In genomic region chr14:99137001-99137700, GRCh38 we compare ENCODE assay signal across 20 cellular contexts.
DNase-seq lines count a peak whose midpoint lies in the region; ATAC-seq lines count a peak whose summit lies in the region.
"Had no signal": no experiment of that assay in that cellular context is flagged by ENCODE, and none has a peak within 500 bp of the region (broad histone marks: within the 10 kb centered on the region; RNA-seq: fewer than 3 reads in every experiment).

No MANE protein-coding gene starts in this region.

- H3K4me3 ChIP-seq in naive thymus-derived CD4-positive, alpha-beta T cell (ENCODE audit: low read length), result no peak overlapping the region
- H3K4me3 ChIP-seq: lower lobe of right lung, psoas muscle, smooth muscle cell, suprapubic skin had no signal

- H3K27me3 ChIP-seq in naive thymus-derived CD4-positive, alpha-beta T cell (ENCODE audit: control insufficient read depth in 2 of 2, insufficient read depth in 2 of 2, low read length in 2 of 2), result no peaks in the 10 kb centered on the region
- H3K27me3 ChIP-seq: suprapubic skin had no signal

- peak overlapping the region in 8 of 9 donors; percentile 21 to 82 (median 63) for H3K27ac Mint-ChIP-seq in naive thymus-derived CD4-positive, alpha-beta T cell

- no peak overlapping the region for H3K27ac ChIP-seq in naive thymus-derived CD4-positive, alpha-beta T cell (ENCODE audit: low read depth, low read length)
- H3K27ac ChIP-seq: lower lobe of right lung, psoas muscle, suprapubic skin had no signal

- no peaks in the 10 kb centered on the region for H3K36me3 Mint-ChIP-seq in activated T-cell treated with anti-CD3 and anti-CD28 coated beads, Interleukin-2, amount 50 U/mL, for 4 hours (ENCODE audit: insufficient read depth)
- peaks cover 0 to 12% (median 0%) of the 10 kb centered on the region in 5 donors for H3K36me3 Mint-ChIP-seq in naive thymus-derived CD4-positive, alpha-beta T cell
- H3K36me3 Mint-ChIP-seq: CD14-positive monocyte, naive B cell had no signal

- no peaks in the 10 kb centered on the region for H3K9me3 Mint-ChIP-seq in activated T-cell treated with anti-CD3 and anti-CD28 coated beads, Interleukin-2, amount 50 U/mL, for 4 hours
- peaks cover 0 to 3% (median 0%) of the 10 kb centered on the region in 11 donors for H3K9me3 Mint-ChIP-seq in naive thymus-derived CD4-positive, alpha-beta T cell

- POLR2A ChIA-PET in naive thymus-derived CD4-positive, alpha-beta T cell (lab: Charles Lee), result no interaction called here

- DNase-seq in activated T-cell treated with anti-CD3 and anti-CD28 coated beads, Interleukin-2, amount 50 U/mL, for 4 hours, result no peak
- DNase-seq in activated T-cell treated with anti-CD3 and anti-CD28 coated beads for 4 hours, result no peak
- peak; percentile 50 for DNase-seq in activated CD8-positive, alpha-beta memory T cell treated with anti-CD3 and anti-CD28 coated beads, Interleukin-2, amount 50 U/mL, for 48 hours
- DNase-seq in naive thymus-derived CD4-positive, alpha-beta T cell, result no peak
- DNase-seq in ureter (ENCODE audit: low spot score), result peak; percentile 41
- no peak for DNase-seq in occipital lobe (lab: John Stamatoyannopoulos, UW)
- no peak for DNase-seq in NCI-H748 treated with DMSO at 0.1 percent for 48 hours (lab: John Stamatoyannopoulos, UW)
- no peak for DNase-seq in NCI-H510A treated with DMSO at 0.1 percent for 48 hours (lab: John Stamatoyannopoulos, UW)
- DNase-seq: ACHN; activated CD4-positive, alpha-beta T cell treated with anti-CD3 and anti-CD28 coated beads for 4 hours; amniotic stem cell; DMS53; lower lobe of right lung; naive B cell; NCI-H1436 treated with DMSO at 0.1 percent for 48 hours; psoas muscle; stimulated activated CD4-positive, alpha-beta T cell treated with anti-CD3 and anti-CD28 coated beads, Interleukin-4, amount 100 ng/mL, for 24 hours had no signal

- H3K27me3 Mint-ChIP-seq in activated T-cell treated with anti-CD3 and anti-CD28 coated beads, Interleukin-2, amount 50 U/mL, for 4 hours (ENCODE audit: low read depth), result no peaks in the 10 kb centered on the region
- H3K27me3 Mint-ChIP-seq in naive thymus-derived CD4-positive, alpha-beta T cell, result peaks cover 0 to 2% (median 0%) of the 10 kb centered on the region in 5 donors
- H3K27me3 Mint-ChIP-seq: naive B cell had no signal

- H3K4me3 Mint-ChIP-seq in activated T-cell treated with anti-CD3 and anti-CD28 coated beads, Interleukin-2, amount 50 U/mL, for 4 hours, result peak overlapping the region; percentile 44
- H3K4me3 Mint-ChIP-seq in naive thymus-derived CD4-positive, alpha-beta T cell, result peak overlapping the region in 6 of 10 donors; percentile 1 to 69 (median 38)
- H3K4me3 Mint-ChIP-seq: CD14-positive monocyte, naive B cell had no signal

- no peaks in the 10 kb centered on the region for H3K36me3 ChIP-seq in naive thymus-derived CD4-positive, alpha-beta T cell (ENCODE audit: control insufficient read depth in 2 of 3, insufficient read depth in 3 of 3, low read length in 3 of 3)
- H3K36me3 ChIP-seq: lower lobe of right lung, suprapubic skin had no signal

- peak in 1 of 2 donors; percentile 14 for ATAC-seq in activated T-cell treated with anti-CD3 and anti-CD28 coated beads, Interleukin-2, amount 50 U/mL, for 4 hours
- ATAC-seq in naive thymus-derived CD4-positive, alpha-beta T cell, result no peak
- ATAC-seq: lower lobe of right lung had no signal

- CTCF ChIA-PET in naive thymus-derived CD4-positive, alpha-beta T cell (lab: Charles Lee), result no interaction called here

- intact Hi-C loops in naive thymus-derived CD4-positive, alpha-beta T cell (cut with micrococcal nuclease), result no loop called here

- no peaks in the 10 kb centered on the region for H3K4me1 ChIP-seq in naive thymus-derived CD4-positive, alpha-beta T cell (ENCODE audit: control insufficient read depth in 2 of 2, insufficient read depth in 2 of 2, low read length in 2 of 2)
- H3K4me1 ChIP-seq: lower lobe of right lung, psoas muscle had no signal

- H3K4me1 Mint-ChIP-seq in activated T-cell treated with anti-CD3 and anti-CD28 coated beads, Interleukin-2, amount 50 U/mL, for 4 hours (ENCODE audit: low read depth), result peaks cover 16% of the 10 kb centered on the region
- peaks cover 13 to 28% (median 24%) of the 10 kb centered on the region in 7 donors for H3K4me1 Mint-ChIP-seq in naive thymus-derived CD4-positive, alpha-beta T cell

- H3K9me3 ChIP-seq in naive thymus-derived CD4-positive, alpha-beta T cell (ENCODE audit: control insufficient read depth in 2 of 3, low read length in 3 of 3), result no peaks in the 10 kb centered on the region
- H3K9me3 ChIP-seq: lower lobe of right lung, psoas muscle, suprapubic skin had no signal

Comparison
In these comparisons a context has a peak if more than half of its experiments do, and no peak if none do; other contexts are left out.
1. DNase-seq: peak in activated CD8-positive, alpha-beta memory T cell treated with anti-CD3 and anti-CD28 coated beads, Interleukin-2, amount 50 U/mL, for 48 hours (single experiment) and ureter (single experiment); none in activated T-cell treated with anti-CD3 and anti-CD28 coated beads, Interleukin-2, amount 50 U/mL, for 4 hours (single experiment), activated T-cell treated with anti-CD3 and anti-CD28 coated beads for 4 hours (single experiment), naive thymus-derived CD4-positive, alpha-beta T cell (0 of 9), occipital lobe (single experiment), NCI-H748 treated with DMSO at 0.1 percent for 48 hours (single experiment) and NCI-H510A treated with DMSO at 0.1 percent for 48 hours (single experiment).